In genomic region chr3:50336452-50337174, GRCh38 we compare ENCODE assay signal across 8 cellular contexts. TPM values are rescaled to one million over a fixed set of nuclear protein-coding genes. Genes with fewer than 3 reads are reported as not detected.
DNase-seq lines count a peak whose midpoint lies in the region; ATAC-seq and TF ChIP-seq lines count a peak whose summit lies in the region.

No MANE protein-coding gene starts in this region.

- peak overlapping the region; percentile 91 for H3K9ac ChIP-seq in iPS-15b (ENCODE audit: low read depth, low read length)

- DNase-seq in BE2C (no peak), GM19240 (ENCODE audit: insufficient read length, low spot score) (peak; percentile 30), NCI-H1048 (lab: John Stamatoyannopoulos, UW) (no peak), MV-4-11 (lab: John Stamatoyannopoulos, UW) (no peak)
- DNase-seq in activated T-cell treated with anti-CD3 and anti-CD28 coated beads, Interleukin-2, amount 50 U/mL, for 24 hours = no peak

- peak overlapping the region; percentile 95 for H3K27ac Mint-ChIP-seq in activated T-cell treated with anti-CD3 and anti-CD28 coated beads, Interleukin-2, amount 50 U/mL, for 24 hours
- H3K27ac Mint-ChIP-seq in stimulated activated memory B cell treated with anti-CD40 and anti-IgM and Interleukin-4, amounts not matched to agents 10 μg/mL and 1 μg/mL and 100 μg/mL, for 72 hours = peak overlapping the region; percentile 99

- peaks cover 82% of the 10 kb centered on the region for H3K36me3 Mint-ChIP-seq in activated T-cell treated with anti-CD3 and anti-CD28 coated beads, Interleukin-2, amount 50 U/mL, for 24 hours (ENCODE audit: low read depth)
- H3K36me3 Mint-ChIP-seq in stimulated activated memory B cell treated with anti-CD40 and anti-IgM and Interleukin-4, amounts not matched to agents 10 μg/mL and 1 μg/mL and 100 μg/mL, for 72 hours = peaks cover 25% of the 10 kb centered on the region

- ATAC-seq in HG03342 (IDR thresholded peaks at IDR 0.05; ENCODE audit: unreplicated experiment) = peak; percentile 38
- peak; percentile 51 for ATAC-seq in stimulated activated memory B cell treated with anti-CD40 and anti-IgM and Interleukin-4, amounts not matched to agents 10 μg/mL and 1 μg/mL and 100 μg/mL, for 72 hours

- peaks cover 10% of the 10 kb centered on the region for H3K36me3 ChIP-seq in BE2C
- peaks cover 9% of the 10 kb centered on the region for H3K36me3 ChIP-seq in iPS-15b (ENCODE audit: control insufficient read depth, insufficient read depth, low read length)

- H3K4me3 Mint-ChIP-seq in activated T-cell treated with anti-CD3 and anti-CD28 coated beads, Interleukin-2, amount 50 U/mL, for 24 hours = peak overlapping the region; percentile 94
- H3K4me3 Mint-ChIP-seq in stimulated activated memory B cell treated with anti-CD40 and anti-IgM and Interleukin-4, amounts not matched to agents 10 μg/mL and 1 μg/mL and 100 μg/mL, for 72 hours = peak overlapping the region; percentile 89

- H3K4me1 Mint-ChIP-seq in activated T-cell treated with anti-CD3 and anti-CD28 coated beads, Interleukin-2, amount 50 U/mL, for 24 hours (ENCODE audit: low read depth) = peaks cover 64% of the 10 kb centered on the region
- peaks cover 53% of the 10 kb centered on the region for H3K4me1 Mint-ChIP-seq in stimulated activated memory B cell treated with anti-CD40 and anti-IgM and Interleukin-4, amounts not matched to agents 10 μg/mL and 1 μg/mL and 100 μg/mL, for 72 hours

- H3K4me1 ChIP-seq in BE2C (peaks cover 3% of the 10 kb centered on the region; the same call in 1 of the 2 replicates), iPS-15b (ENCODE audit: control insufficient read depth, insufficient read depth, low read length) (peaks cover 6% of the 10 kb centered on the region)

- H3K4me3 ChIP-seq in BE2C (ENCODE audit: low read depth, low read length) = peak overlapping the region; percentile 95
- H3K4me3 ChIP-seq in iPS-15b (ENCODE audit: low read depth, low read length) = peak overlapping the region; percentile 95

- H3K27me3 Mint-ChIP-seq in activated T-cell treated with anti-CD3 and anti-CD28 coated beads, Interleukin-2, amount 50 U/mL, for 24 hours = no peaks in the 10 kb centered on the region
- no peaks in the 10 kb centered on the region for H3K27me3 Mint-ChIP-seq in stimulated activated memory B cell treated with anti-CD40 and anti-IgM and Interleukin-4, amounts not matched to agents 10 μg/mL and 1 μg/mL and 100 μg/mL, for 72 hours

- no peak for TF ChIP-seq CTCF in BE2C (IDR thresholded peaks at IDR 0.05; ENCODE audit: low read depth, low read length)

- H3K9me3 ChIP-seq in BE2C (no peaks in the 10 kb centered on the region), iPS-15b (ENCODE audit: control insufficient read depth, insufficient read depth, low read length) (no peaks in the 10 kb centered on the region)

- H3K27me3 ChIP-seq in BE2C (no peaks in the 10 kb centered on the region), iPS-15b (ENCODE audit: control insufficient read depth, insufficient read depth, low read length) (peaks cover 34% of the 10 kb centered on the region)

- H3K9me3 Mint-ChIP-seq in activated T-cell treated with anti-CD3 and anti-CD28 coated beads, Interleukin-2, amount 50 U/mL, for 24 hours = no peaks in the 10 kb centered on the region
- H3K9me3 Mint-ChIP-seq in stimulated activated memory B cell treated with anti-CD40 and anti-IgM and Interleukin-4, amounts not matched to agents 10 μg/mL and 1 μg/mL and 100 μg/mL, for 72 hours = no peaks in the 10 kb centered on the region

RNA-seq across cellular contexts. Expression of gene RASSF1, which starts 4.0 kb away (rescaled TPM):
- polyA plus RNA-seq in BE2C (2012; ENCODE audit: insufficient read depth, insufficient read length, low read depth) = 36.7 TPM

RNA-seq across cellular contexts. Expression of gene TUSC2, which starts 8.6 kb away (rescaled TPM):
- 72.1 TPM for polyA plus RNA-seq in BE2C (2012; ENCODE audit: insufficient read depth, insufficient read length, low read depth)

RNA-seq across cellular contexts. Expression of gene ZMYND10, which starts 8.9 kb away (rescaled TPM):
- polyA plus RNA-seq in BE2C (2012; ENCODE audit: insufficient read depth, insufficient read length, low read depth) = 2.0 TPM

RNA-seq across cellular contexts. Expression of gene NPRL2, which starts 14.0 kb away (rescaled TPM):
- 82.1 TPM for polyA plus RNA-seq in BE2C (2012; ENCODE audit: insufficient read depth, insufficient read length, low read depth)

RNA-seq across cellular contexts. Expression of gene CYB561D2, which starts 14.0 kb away (rescaled TPM):
- polyA plus RNA-seq in BE2C (2012; ENCODE audit: insufficient read depth, insufficient read length, low read depth) = 56.7 TPM
